15 cellular contexts compared by ENCODE assay signal in genomic region chrX:68988865-68989264, GRCh38.
DNase-seq lines count a peak whose midpoint lies in the region; ATAC-seq and TF ChIP-seq lines count a peak whose summit lies in the region.
"Had no signal": no experiment of that assay in that cellular context is flagged by ENCODE, and none has a peak within 500 bp of the region (broad histone marks: within the 10 kb centered on the region; RNA-seq: fewer than 3 reads in every experiment).

No MANE protein-coding gene starts in this region.

- dilution Hi-C loops in IMR-90 (cut with HindIII; ENCODE audit: low sequenced_read_pairs, unreplicated experiment), result no loop called here

- no peak for TF ChIP-seq POLR2A in IMR-90 (IDR thresholded peaks at IDR 0.05; ENCODE audit: low read depth, low read length)
- TF ChIP-seq POLR2A in esophagus muscularis mucosa (IDR thresholded peaks at IDR 0.05; ENCODE audit: low read depth), result no peak

- no peak overlapping the region; the same call in 1 of the 2 replicates for H4K91ac ChIP-seq in IMR-90 (ENCODE audit: insufficient read depth, low read depth, low read length)

- H3K36me3 ChIP-seq in IMR-90 (ENCODE audit: control insufficient read depth, insufficient read depth, low read length) (no peaks in the 10 kb centered on the region), esophagus muscularis mucosa (no peaks in the 10 kb centered on the region)

- H4K5ac ChIP-seq in IMR-90 (ENCODE audit: low read depth, low read length), result no peak overlapping the region; the same call in 1 of the 2 replicates

- no peak overlapping the region for H2AFZ ChIP-seq in IMR-90 (replicated peaks; ENCODE audit: low read length, poor library complexity)

- H3K9ac ChIP-seq in IMR-90 (ENCODE audit: low read depth, low read length), result no peak overlapping the region

- no peak for ATAC-seq in IMR-90 (ENCODE audit: low read depth)
- ATAC-seq in HG03095 (IDR thresholded peaks at IDR 0.05; ENCODE audit: unreplicated experiment), result no peak
- ATAC-seq: CD8-positive, alpha-beta T cell had no signal

- H3K4me1 Mint-ChIP-seq in mesothelial cell of epicardium, result peaks cover 30% of the 10 kb centered on the region
- H3K4me1 Mint-ChIP-seq: B cell, IgD-negative memory B cell had no signal

- no peak overlapping the region for H2AK9ac ChIP-seq in IMR-90 (replicated peaks; ENCODE audit: low read depth, low read length, poor library complexity)

- no peak overlapping the region for H2BK120ac ChIP-seq in IMR-90 (ENCODE audit: low read depth, low read length)

- no peaks in the 10 kb centered on the region for H4K20me1 ChIP-seq in IMR-90 (ENCODE audit: insufficient read depth, low read length)

- no peak for DNase-seq in IMR-90
- DNase-seq in esophagus muscularis mucosa (ENCODE audit: extremely low spot score), result peak; percentile 24
- DNase-seq in mesothelial cell of epicardium (ENCODE audit: low spot score in 2 of 2, unreplicated experiment in 2 of 2), result no peak
- no peak for DNase-seq in NOMO-1 treated with dmso at 0.1 percent for 144 hours (lab: John Stamatoyannopoulos, UW; ENCODE audit: unreplicated experiment)
- no peak for DNase-seq in COR-L47 (lab: John Stamatoyannopoulos, UW)
- no peak for DNase-seq in cerebellar cortex (ENCODE audit: low spot score)
- DNase-seq: Caco-2; CD8-positive, alpha-beta T cell; DND-41; GDM1; GOT3; HCEC 1CT had no signal

- BruUV-seq in IMR-90 (replicated peaks; lab: Mats Ljungman, UMichigan), result no TSS peak

- no peak overlapping the region for H3K18ac ChIP-seq in IMR-90 (ENCODE audit: low read depth, low read length)

- H3K4me1 ChIP-seq in IMR-90 (ENCODE audit: control insufficient read depth, insufficient read depth, low read length), result peaks cover 10% of the 10 kb centered on the region
- H3K4me1 ChIP-seq in esophagus muscularis mucosa, result peaks cover 7 to 23% (median 19%) of the 10 kb centered on the region in 4 donors
- H3K4me1 ChIP-seq: Caco-2 had no signal

- no peak overlapping the region for H2BK15ac ChIP-seq in IMR-90 (ENCODE audit: low read depth, low read length)

- peaks cover 13% of the 10 kb centered on the region for H3K9me3 Mint-ChIP-seq in mesothelial cell of epicardium
- H3K9me3 Mint-ChIP-seq: CD8-positive, alpha-beta T cell; IgD-negative memory B cell had no signal

- intact Hi-C loops in IMR-90 (cut with micrococcal nuclease) (no loop called here), esophagus muscularis mucosa (cut with DNase I) (no loop called here)

- H2BK5ac ChIP-seq in IMR-90 (ENCODE audit: low read depth, low read length, poor library complexity, severe bottlenecking), result no peak overlapping the region

- peak overlapping the region; percentile 83 for H3K27ac Mint-ChIP-seq in mesothelial cell of epicardium
- H3K27ac Mint-ChIP-seq: B cell; CD8-positive, alpha-beta T cell; IgD-negative memory B cell had no signal

- in situ Hi-C loops in IMR-90 (cut with MboI; ENCODE audit: low sequenced_read_pairs), result no loop called here

- H3K4me3 ChIP-seq in IMR-90 (ENCODE audit: insufficient read depth, low read depth, low read length) (no peak overlapping the region), esophagus muscularis mucosa (no peak overlapping the region)

- no peaks in the 10 kb centered on the region for H3K36me3 Mint-ChIP-seq in mesothelial cell of epicardium
- H3K36me3 Mint-ChIP-seq: CD8-positive, alpha-beta T cell; IgD-negative memory B cell had no signal

- H3K4ac ChIP-seq in IMR-90 (ENCODE audit: low read depth, low read length), result no peak overlapping the region; the same call in 1 of the 2 replicates

- no peak overlapping the region for H3K23ac ChIP-seq in IMR-90 (ENCODE audit: low read depth, low read length)

- H3K27me3 ChIP-seq in IMR-90 (ENCODE audit: control insufficient read depth, insufficient read depth, low read length), result peaks cover 9% of the 10 kb centered on the region; the same call in 1 of the 2 replicates
- no peaks in the 10 kb centered on the region for H3K27me3 ChIP-seq in esophagus muscularis mucosa

- no peak overlapping the region for H2BK20ac ChIP-seq in IMR-90 (ENCODE audit: low read depth, low read length)

- TF ChIP-seq RAD21 in IMR-90 (IDR thresholded peaks at IDR 0.05; ENCODE audit: low read length), result no peak

- no peaks in the 10 kb centered on the region for H3K27me3 Mint-ChIP-seq in mesothelial cell of epicardium (ENCODE audit: low read depth)
- H3K27me3 Mint-ChIP-seq: B cell had no signal

- H3K79me1 ChIP-seq in IMR-90 (ENCODE audit: low read depth in 1 of 2, low read length in 2 of 2), result no peaks in the 10 kb centered on the region

- no peaks in the 10 kb centered on the region; the same call in 1 of the 2 replicates for H3K9me3 ChIP-seq in IMR-90 (ENCODE audit: control insufficient read depth, insufficient read depth, low read length)
- H3K9me3 ChIP-seq in esophagus muscularis mucosa, result no peaks in the 10 kb centered on the region
- H3K9me3 ChIP-seq: Caco-2 had no signal

- POLR2A ChIA-PET in IMR-90 (lab: Charles Lee; ENCODE audit: unreplicated experiment), result no interaction called here

- TF ChIP-seq CTCF in IMR-90 (conservative IDR thresholded peaks at IDR 0.05; ENCODE audit: low read depth, low read length), result no peak
- TF ChIP-seq CTCF in esophagus muscularis mucosa (IDR thresholded peaks at IDR 0.05), result no peak
- TF ChIP-seq CTCF in mesothelial cell of epicardium (IDR thresholded peaks at IDR 0.05; ENCODE audit: unreplicated experiment), result no peak

- no peak overlapping the region for H4K8ac ChIP-seq in IMR-90 (ENCODE audit: low read depth in 2 of 2, low read length in 2 of 2)

- TF ChIP-seq EP300 in esophagus muscularis mucosa (IDR thresholded peaks at IDR 0.05), result no peak

- peak overlapping the region; percentile 37; the same call in 1 of the 2 replicates for H2AK5ac ChIP-seq in IMR-90 (ENCODE audit: low read depth, low read length)

- H3K56ac ChIP-seq in IMR-90 (ENCODE audit: extremely low read depth, insufficient read depth, low read length), result no peak overlapping the region

- 0 out of 2 replicates have a peak, but pooled peaks cover 6% of the 10 kb centered on the region for H3K9me1 ChIP-seq in IMR-90 (ENCODE audit: insufficient read depth, low read length)

- no peak overlapping the region for H3K4me3 Mint-ChIP-seq in mesothelial cell of epicardium
- H3K4me3 Mint-ChIP-seq: B cell; CD8-positive, alpha-beta T cell; IgD-negative memory B cell had no signal

- H3K14ac ChIP-seq in IMR-90 (replicated peaks; ENCODE audit: low read depth, low read length), result no peak overlapping the region

- no peak overlapping the region for H3K27ac ChIP-seq in IMR-90 (ENCODE audit: insufficient read depth, low read length)
- peak overlapping the region in 1 of 4 donors; percentile 56 for H3K27ac ChIP-seq in esophagus muscularis mucosa (replicated peaks in 1 of 4)

- H3K4me2 ChIP-seq in IMR-90 (ENCODE audit: low read depth, low read length), result no peak overlapping the region

- CTCF ChIA-PET in IMR-90 (lab: Yijun Ruan, JAX), result no interaction called here

- 69% methylated on average over 4 of the region's 5 CpGs; no CpG with 5 or more reads in 1 of the 2 experiments for WGBS in IMR-90 (ENCODE audit: extremely low coverage in 2 of 2, insufficient read length in 1 of 2), 2 experiments
- 76% methylated on average over 5 of the region's 5 CpGs for WGBS in esophagus muscularis mucosa

TF ChIP-seq in IMR-90, 13 proteins besides CTCF, POLR2A, EP300 and RAD21:
- TF ChIP-seq RFX5 (IDR thresholded peaks at IDR 0.05; ENCODE audit: low read depth, low read length) (no peak), RCOR1 (IDR thresholded peaks at IDR 0.05; ENCODE audit: insufficient replicate concordance, low read length) (no peak), CEBPB (IDR thresholded peaks at IDR 0.05; ENCODE audit: low read depth, low read length) (no peak), BHLHE40 (IDR thresholded peaks at IDR 0.05; ENCODE audit: low read depth, low read length) (no peak), SMC3 (IDR thresholded peaks at IDR 0.05; ENCODE audit: low read depth, low read length) (no peak), CHD1 (IDR thresholded peaks at IDR 0.05; ENCODE audit: low read depth, low read length) (no peak), ELK1 (IDR thresholded peaks at IDR 0.05; ENCODE audit: borderline replicate concordance, low read depth, low read length) (no peak), NFE2L2 (IDR thresholded peaks at IDR 0.05; ENCODE audit: low read depth, low read length) (no peak), MXI1 (IDR thresholded peaks at IDR 0.05; ENCODE audit: borderline replicate concordance, low read depth, low read length) (no peak), FOS (IDR thresholded peaks at IDR 0.05; ENCODE audit: low read depth, low read length) (no peak), MAFK (IDR thresholded peaks at IDR 0.05; ENCODE audit: low read depth, low read length) (no peak), MAZ (IDR thresholded peaks at IDR 0.05; ENCODE audit: borderline replicate concordance, low read depth, low read length) (no peak)
- TF ChIP-seq, protein P1, sequence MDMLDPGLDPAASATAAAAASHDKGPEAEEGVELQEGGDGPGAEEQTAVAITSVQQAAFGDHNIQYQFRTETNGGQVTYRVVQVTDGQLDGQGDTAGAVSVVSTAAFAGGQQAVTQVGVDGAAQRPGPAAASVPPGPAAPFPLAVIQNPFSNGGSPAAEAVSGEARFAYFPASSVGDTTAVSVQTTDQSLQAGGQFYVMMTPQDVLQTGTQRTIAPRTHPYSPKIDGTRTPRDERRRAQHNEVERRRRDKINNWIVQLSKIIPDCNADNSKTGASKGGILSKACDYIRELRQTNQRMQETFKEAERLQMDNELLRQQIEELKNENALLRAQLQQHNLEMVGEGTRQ (IDR thresholded peaks at IDR 0.05; ENCODE audit: low read depth, low read length), result no peak
